In the genomic region with DNA sequence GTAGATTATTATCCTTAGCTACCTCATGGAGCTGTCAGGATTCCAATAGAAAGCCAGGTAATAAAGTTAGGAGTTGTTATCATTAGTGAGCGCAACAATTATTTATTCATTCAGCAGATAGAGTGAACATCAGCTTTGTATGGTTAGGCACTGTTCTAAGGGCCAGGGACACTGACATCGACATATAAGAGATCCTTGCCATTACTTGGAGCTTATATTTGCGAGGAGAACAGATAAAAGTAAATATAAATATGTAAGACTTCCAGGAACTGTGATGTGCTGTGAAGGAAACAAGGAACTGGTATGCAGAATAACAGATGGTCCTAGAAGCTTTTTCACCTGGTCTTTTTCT, we compare ENCODE assay signal across 8 cellular contexts.
DNase-seq lines count a peak whose midpoint lies in the region; ATAC-seq and TF ChIP-seq lines count a peak whose summit lies in the region.

No MANE protein-coding gene starts in this region.

- H3K36me3 Mint-ChIP-seq in T-helper 1 cell treated with Interleukin-12 subunit alpha and Interleukin-12 subunit beta and Interleukin-4 antibody, amounts not matched to agents 30 μg/mL and 1 μg/mL, for 36 hours (ENCODE audit: low read depth), result peaks cover 32% of the 10 kb centered on the region

- H3K27ac Mint-ChIP-seq in T-helper 1 cell treated with Interleukin-12 subunit alpha and Interleukin-12 subunit beta and Interleukin-4 antibody, amounts not matched to agents 30 μg/mL and 1 μg/mL, for 36 hours, result peak overlapping the region; percentile 99

- DNase-seq in fibroblast of pulmonary artery (ENCODE audit: low read depth) (no peak), retinal pigment epithelial cell (ENCODE audit: low read depth) (no peak), kidney tubule cell (ENCODE audit: low spot score) (no peak)
- DNase-seq in activated effector memory CD4-positive, alpha-beta T cell treated with anti-CD3 and anti-CD28 coated beads, Interleukin-2, amount 50 U/mL, for 16 hours, result no peak

- no peaks in the 10 kb centered on the region for H3K27me3 Mint-ChIP-seq in T-helper 1 cell treated with Interleukin-12 subunit alpha and Interleukin-12 subunit beta and Interleukin-4 antibody, amounts not matched to agents 30 μg/mL and 1 μg/mL, for 36 hours (ENCODE audit: low read depth)

- H3K4me1 Mint-ChIP-seq in T-helper 1 cell treated with Interleukin-12 subunit alpha and Interleukin-12 subunit beta and Interleukin-4 antibody, amounts not matched to agents 30 μg/mL and 1 μg/mL, for 36 hours (ENCODE audit: low read depth), result peaks cover 59% of the 10 kb centered on the region

- TF ChIP-seq CTCF in GM12875 (IDR thresholded peaks at IDR 0.05; ENCODE audit: borderline replicate concordance, insufficient read depth, low read depth, low read length) (no peak), fibroblast of pulmonary artery (IDR thresholded peaks at IDR 0.05; ENCODE audit: low read length, missing control alignments) (no peak), retinal pigment epithelial cell (conservative IDR thresholded peaks at IDR 0.05; ENCODE audit: low read depth, low read length) (no peak)

- ATAC-seq in HG02973 (IDR thresholded peaks at IDR 0.05; ENCODE audit: unreplicated experiment) (no peak), GM19452 (IDR thresholded peaks at IDR 0.05; ENCODE audit: unreplicated experiment) (no peak)

- H3K9me3 Mint-ChIP-seq in T-helper 1 cell treated with Interleukin-12 subunit alpha and Interleukin-12 subunit beta and Interleukin-4 antibody, amounts not matched to agents 30 μg/mL and 1 μg/mL, for 36 hours, result no peaks in the 10 kb centered on the region

- H3K4me3 ChIP-seq in GM12875 (ENCODE audit: low read depth, low read length), result peak overlapping the region; percentile 95
- peak overlapping the region; percentile 67 for H3K4me3 ChIP-seq in fibroblast of pulmonary artery (replicated peaks; ENCODE audit: low read depth, low read length)
- peak overlapping the region; percentile 88 for H3K4me3 ChIP-seq in retinal pigment epithelial cell (ENCODE audit: low read length)

- peak overlapping the region; percentile 96 for H3K4me3 Mint-ChIP-seq in T-helper 1 cell treated with Interleukin-12 subunit alpha and Interleukin-12 subunit beta and Interleukin-4 antibody, amounts not matched to agents 30 μg/mL and 1 μg/mL, for 36 hours
